1 cellular context compared by ENCODE assay signal in the genomic region with DNA sequence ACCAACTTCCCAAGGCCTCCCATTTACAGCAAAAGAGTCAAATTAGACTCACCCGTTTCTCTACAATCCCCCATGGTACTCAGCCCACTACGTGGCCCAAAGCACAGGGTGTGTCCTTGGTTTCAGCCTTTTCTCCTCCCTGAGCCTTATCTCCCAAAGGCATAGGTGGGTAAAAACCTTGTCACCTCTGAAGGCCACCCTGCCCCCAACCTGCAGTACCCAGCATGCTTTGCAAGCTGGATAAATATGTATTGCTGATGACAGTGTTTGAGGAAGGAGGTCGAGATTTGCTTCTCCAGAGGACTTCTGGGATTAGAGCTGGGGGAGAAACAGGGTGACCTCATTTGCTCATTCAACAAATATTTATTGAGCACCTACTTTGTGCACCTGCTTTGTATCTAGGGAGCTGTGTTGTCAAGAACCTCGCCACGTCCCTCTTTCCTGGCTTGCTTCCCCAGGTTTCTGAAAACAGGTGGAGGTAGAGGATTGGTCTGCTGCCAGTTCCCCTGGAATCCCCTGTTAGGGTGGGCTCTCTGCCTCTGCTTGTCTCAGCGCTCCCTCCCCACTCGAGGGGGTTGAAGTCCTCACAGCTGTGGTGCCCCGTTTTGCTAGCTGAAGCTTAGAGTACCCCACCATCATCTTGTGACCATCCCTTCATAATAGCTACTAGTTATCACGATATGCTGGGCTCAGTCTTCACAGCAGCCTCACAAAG.
TF ChIP-seq lines count a peak whose summit lies in the region.

No MANE protein-coding gene starts in this region.

TF ChIP-seq in HepG2, 621 proteins besides CTCF, POLR2A, EP300 and RAD21 (continued from another document and continues in another):
- TF ChIP-seq, protein P1, sequence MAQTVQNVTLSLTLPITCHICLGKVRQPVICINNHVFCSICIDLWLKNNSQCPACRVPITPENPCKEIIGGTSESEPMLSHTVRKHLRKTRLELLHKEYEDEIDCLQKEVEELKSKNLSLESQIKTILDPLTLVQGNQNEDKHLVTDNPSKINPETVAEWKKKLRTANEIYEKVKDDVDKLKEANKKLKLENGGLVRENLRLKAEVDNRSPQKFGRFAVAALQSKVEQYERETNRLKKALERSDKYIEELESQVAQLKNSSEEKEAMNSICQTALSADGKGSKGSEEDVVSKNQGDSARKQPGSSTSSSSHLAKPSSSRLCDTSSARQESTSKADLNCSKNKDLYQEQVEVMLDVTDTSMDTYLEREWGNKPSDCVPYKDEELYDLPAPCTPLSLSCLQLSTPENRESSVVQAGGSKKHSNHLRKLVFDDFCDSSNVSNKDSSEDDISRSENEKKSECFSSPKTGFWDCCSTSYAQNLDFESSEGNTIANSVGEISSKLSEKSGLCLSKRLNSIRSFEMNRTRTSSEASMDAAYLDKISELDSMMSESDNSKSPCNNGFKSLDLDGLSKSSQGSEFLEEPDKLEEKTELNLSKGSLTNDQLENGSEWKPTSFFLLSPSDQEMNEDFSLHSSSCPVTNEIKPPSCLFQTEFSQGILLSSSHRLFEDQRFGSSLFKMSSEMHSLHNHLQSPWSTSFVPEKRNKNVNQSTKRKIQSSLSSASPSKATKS (CRISPR knock-in tag; IDR thresholded peaks at IDR 0.05): no peak
- TF ChIP-seq, protein P2, sequence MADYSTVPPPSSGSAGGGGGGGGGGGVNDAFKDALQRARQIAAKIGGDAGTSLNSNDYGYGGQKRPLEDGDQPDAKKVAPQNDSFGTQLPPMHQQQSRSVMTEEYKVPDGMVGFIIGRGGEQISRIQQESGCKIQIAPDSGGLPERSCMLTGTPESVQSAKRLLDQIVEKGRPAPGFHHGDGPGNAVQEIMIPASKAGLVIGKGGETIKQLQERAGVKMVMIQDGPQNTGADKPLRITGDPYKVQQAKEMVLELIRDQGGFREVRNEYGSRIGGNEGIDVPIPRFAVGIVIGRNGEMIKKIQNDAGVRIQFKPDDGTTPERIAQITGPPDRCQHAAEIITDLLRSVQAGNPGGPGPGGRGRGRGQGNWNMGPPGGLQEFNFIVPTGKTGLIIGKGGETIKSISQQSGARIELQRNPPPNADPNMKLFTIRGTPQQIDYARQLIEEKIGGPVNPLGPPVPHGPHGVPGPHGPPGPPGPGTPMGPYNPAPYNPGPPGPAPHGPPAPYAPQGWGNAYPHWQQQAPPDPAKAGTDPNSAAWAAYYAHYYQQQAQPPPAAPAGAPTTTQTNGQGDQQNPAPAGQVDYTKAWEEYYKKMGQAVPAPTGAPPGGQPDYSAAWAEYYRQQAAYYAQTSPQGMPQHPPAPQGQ (CRISPR knock-in tag; IDR thresholded peaks at IDR 0.05; ENCODE audit: borderline replicate concordance): no peak
- no peak for TF ChIP-seq CEBPB (IDR thresholded peaks at IDR 0.05; ENCODE audit: borderline replicate concordance, low read depth, low read length)
- TF ChIP-seq, protein P3, sequence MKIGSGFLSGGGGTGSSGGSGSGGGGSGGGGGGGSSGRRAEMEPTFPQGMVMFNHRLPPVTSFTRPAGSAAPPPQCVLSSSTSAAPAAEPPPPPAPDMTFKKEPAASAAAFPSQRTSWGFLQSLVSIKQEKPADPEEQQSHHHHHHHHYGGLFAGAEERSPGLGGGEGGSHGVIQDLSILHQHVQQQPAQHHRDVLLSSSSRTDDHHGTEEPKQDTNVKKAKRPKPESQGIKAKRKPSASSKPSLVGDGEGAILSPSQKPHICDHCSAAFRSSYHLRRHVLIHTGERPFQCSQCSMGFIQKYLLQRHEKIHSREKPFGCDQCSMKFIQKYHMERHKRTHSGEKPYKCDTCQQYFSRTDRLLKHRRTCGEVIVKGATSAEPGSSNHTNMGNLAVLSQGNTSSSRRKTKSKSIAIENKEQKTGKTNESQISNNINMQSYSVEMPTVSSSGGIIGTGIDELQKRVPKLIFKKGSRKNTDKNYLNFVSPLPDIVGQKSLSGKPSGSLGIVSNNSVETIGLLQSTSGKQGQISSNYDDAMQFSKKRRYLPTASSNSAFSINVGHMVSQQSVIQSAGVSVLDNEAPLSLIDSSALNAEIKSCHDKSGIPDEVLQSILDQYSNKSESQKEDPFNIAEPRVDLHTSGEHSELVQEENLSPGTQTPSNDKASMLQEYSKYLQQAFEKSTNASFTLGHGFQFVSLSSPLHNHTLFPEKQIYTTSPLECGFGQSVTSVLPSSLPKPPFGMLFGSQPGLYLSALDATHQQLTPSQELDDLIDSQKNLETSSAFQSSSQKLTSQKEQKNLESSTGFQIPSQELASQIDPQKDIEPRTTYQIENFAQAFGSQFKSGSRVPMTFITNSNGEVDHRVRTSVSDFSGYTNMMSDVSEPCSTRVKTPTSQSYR (CRISPR knock-in tag; IDR thresholded peaks at IDR 0.05; ENCODE audit: borderline replicate concordance): peak; percentile 97
- no peak for TF ChIP-seq ISL2 (CRISPR knock-in tag; IDR thresholded peaks at IDR 0.05)
- no peak for TF ChIP-seq RARG (CRISPR knock-in tag; IDR thresholded peaks at IDR 0.05; ENCODE audit: low read depth)
- 0 out of 2 replicates have a peak, but pooled peaks have one; percentile 35 for TF ChIP-seq REPIN1 (CRISPR knock-in tag; IDR thresholded peaks at IDR 0.05; ENCODE audit: borderline replicate concordance, low read depth)
- no peak for TF ChIP-seq ZMAT3 (CRISPR knock-in tag; conservative IDR thresholded peaks at IDR 0.05)
- TF ChIP-seq ARNT2 (CRISPR knock-in tag; IDR thresholded peaks at IDR 0.05; ENCODE audit: low read depth): no peak
- TF ChIP-seq SALL1 (CRISPR knock-in tag; IDR thresholded peaks at IDR 0.05): peak; percentile 88
- TF ChIP-seq, protein P4, sequence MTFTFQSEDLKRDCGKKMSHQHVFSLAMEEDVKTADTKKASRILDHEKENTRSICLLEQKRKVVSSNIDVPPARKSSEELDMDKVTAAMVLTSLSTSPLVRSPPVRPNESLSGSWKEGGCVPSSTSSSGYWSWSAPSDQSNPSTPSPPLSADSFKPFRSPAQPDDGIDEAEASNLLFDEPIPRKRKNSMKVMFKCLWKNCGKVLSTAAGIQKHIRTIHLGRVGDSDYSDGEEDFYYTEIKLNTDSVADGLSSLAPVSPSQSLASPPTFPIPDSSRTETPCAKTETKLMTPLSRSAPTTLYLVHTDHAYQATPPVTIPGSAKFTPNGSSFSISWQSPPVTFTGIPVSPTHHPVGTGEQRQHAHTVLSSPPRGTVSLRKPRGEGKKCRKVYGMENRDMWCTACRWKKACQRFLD (CRISPR knock-in tag; IDR thresholded peaks at IDR 0.05; ENCODE audit: borderline replicate concordance): no peak
- no peak for TF ChIP-seq XBP1 (CRISPR knock-in tag; IDR thresholded peaks at IDR 0.05)
- no peak for TF ChIP-seq HES4 (CRISPR knock-in tag; IDR thresholded peaks at IDR 0.05; ENCODE audit: borderline replicate concordance)
- TF ChIP-seq ZFP36L2 (CRISPR knock-in tag; IDR thresholded peaks at IDR 0.05): no peak
- no peak for TF ChIP-seq ZNF644 (CRISPR knock-in tag; IDR thresholded peaks at IDR 0.05; ENCODE audit: low read depth)
- no peak for TF ChIP-seq RAD51 (IDR thresholded peaks at IDR 0.05; ENCODE audit: borderline replicate concordance)
- TF ChIP-seq NAIF1 (CRISPR knock-in tag; IDR thresholded peaks at IDR 0.05; ENCODE audit: borderline replicate concordance): no peak
- TF ChIP-seq ELF3 (CRISPR knock-in tag; IDR thresholded peaks at IDR 0.05): peak; percentile 57; the same call in 1 of the 2 replicates
- no peak for TF ChIP-seq ZNF7 (CRISPR knock-in tag; IDR thresholded peaks at IDR 0.05)
- 0 out of 2 replicates have a peak, but pooled peaks have one; percentile 14 for TF ChIP-seq ZFX (CRISPR knock-in tag; IDR thresholded peaks at IDR 0.05; ENCODE audit: low read depth)
- TF ChIP-seq ZNF235 (CRISPR knock-in tag; IDR thresholded peaks at IDR 0.05; ENCODE audit: borderline replicate concordance): no peak
- TF ChIP-seq HNRNPUL1 (IDR thresholded peaks at IDR 0.05; ENCODE audit: low read depth, low read length): no peak
- no peak for TF ChIP-seq PRMT3 (CRISPR knock-in tag; IDR thresholded peaks at IDR 0.05; ENCODE audit: borderline replicate concordance, low read depth)
- no peak for TF ChIP-seq ASH2L (IDR thresholded peaks at IDR 0.05; ENCODE audit: insufficient read length, low read depth, low read length)
- peak; percentile 86 for TF ChIP-seq HDAC2 (CRISPR knock-in tag; IDR thresholded peaks at IDR 0.05)
- peak; percentile 64; the same call in 1 of the 2 replicates for TF ChIP-seq ZNF33B (CRISPR knock-in tag; IDR thresholded peaks at IDR 0.05)
- TF ChIP-seq HMGA1 (CRISPR knock-in tag; conservative IDR thresholded peaks at IDR 0.05): no peak
- TF ChIP-seq NPAS2 (CRISPR knock-in tag; IDR thresholded peaks at IDR 0.05; ENCODE audit: borderline replicate concordance): no peak
- TF ChIP-seq ZNF552 (CRISPR knock-in tag; IDR thresholded peaks at IDR 0.05; ENCODE audit: borderline replicate concordance): no peak; the same call in 1 of the 2 replicates
- TF ChIP-seq ZNF331 (CRISPR knock-in tag; IDR thresholded peaks at IDR 0.05): peak; percentile 37; the same call in 1 of the 2 replicates
- TF ChIP-seq FOXJ3 (CRISPR knock-in tag; IDR thresholded peaks at IDR 0.05; ENCODE audit: borderline replicate concordance): no peak
- peak; percentile 43; the same call in 1 of the 2 replicates for TF ChIP-seq ETV5 (CRISPR knock-in tag; IDR thresholded peaks at IDR 0.05; ENCODE audit: borderline replicate concordance)
- no peak for TF ChIP-seq RFX5 (IDR thresholded peaks at IDR 0.05; ENCODE audit: low read depth, low read length)
- no peak for TF ChIP-seq ZNF441 (CRISPR knock-in tag; IDR thresholded peaks at IDR 0.05; ENCODE audit: borderline replicate concordance)
- TF ChIP-seq TP53 (CRISPR knock-in tag; conservative IDR thresholded peaks at IDR 0.05): no peak
- TF ChIP-seq PPARG (CRISPR knock-in tag; conservative IDR thresholded peaks at IDR 0.05): peak; percentile 21; the same call in 1 of the 2 replicates
- TF ChIP-seq ZFAT (CRISPR knock-in tag; conservative IDR thresholded peaks at IDR 0.05): no peak
- TF ChIP-seq ZNF891 (CRISPR knock-in tag; IDR thresholded peaks at IDR 0.05): no peak
- TF ChIP-seq NCOA2 (CRISPR knock-in tag; IDR thresholded peaks at IDR 0.05): peak; percentile 80
- TF ChIP-seq SRY (CRISPR knock-in tag; IDR thresholded peaks at IDR 0.05): no peak
- TF ChIP-seq, protein P5, sequence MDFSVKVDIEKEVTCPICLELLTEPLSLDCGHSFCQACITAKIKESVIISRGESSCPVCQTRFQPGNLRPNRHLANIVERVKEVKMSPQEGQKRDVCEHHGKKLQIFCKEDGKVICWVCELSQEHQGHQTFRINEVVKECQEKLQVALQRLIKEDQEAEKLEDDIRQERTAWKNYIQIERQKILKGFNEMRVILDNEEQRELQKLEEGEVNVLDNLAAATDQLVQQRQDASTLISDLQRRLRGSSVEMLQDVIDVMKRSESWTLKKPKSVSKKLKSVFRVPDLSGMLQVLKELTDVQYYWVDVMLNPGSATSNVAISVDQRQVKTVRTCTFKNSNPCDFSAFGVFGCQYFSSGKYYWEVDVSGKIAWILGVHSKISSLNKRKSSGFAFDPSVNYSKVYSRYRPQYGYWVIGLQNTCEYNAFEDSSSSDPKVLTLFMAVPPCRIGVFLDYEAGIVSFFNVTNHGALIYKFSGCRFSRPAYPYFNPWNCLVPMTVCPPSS (IDR thresholded peaks at IDR 0.05): no peak
- TF ChIP-seq TGIF2 (CRISPR knock-in tag; IDR thresholded peaks at IDR 0.05): peak; percentile 25; the same call in 1 of the 2 replicates
- TF ChIP-seq, protein P6, sequence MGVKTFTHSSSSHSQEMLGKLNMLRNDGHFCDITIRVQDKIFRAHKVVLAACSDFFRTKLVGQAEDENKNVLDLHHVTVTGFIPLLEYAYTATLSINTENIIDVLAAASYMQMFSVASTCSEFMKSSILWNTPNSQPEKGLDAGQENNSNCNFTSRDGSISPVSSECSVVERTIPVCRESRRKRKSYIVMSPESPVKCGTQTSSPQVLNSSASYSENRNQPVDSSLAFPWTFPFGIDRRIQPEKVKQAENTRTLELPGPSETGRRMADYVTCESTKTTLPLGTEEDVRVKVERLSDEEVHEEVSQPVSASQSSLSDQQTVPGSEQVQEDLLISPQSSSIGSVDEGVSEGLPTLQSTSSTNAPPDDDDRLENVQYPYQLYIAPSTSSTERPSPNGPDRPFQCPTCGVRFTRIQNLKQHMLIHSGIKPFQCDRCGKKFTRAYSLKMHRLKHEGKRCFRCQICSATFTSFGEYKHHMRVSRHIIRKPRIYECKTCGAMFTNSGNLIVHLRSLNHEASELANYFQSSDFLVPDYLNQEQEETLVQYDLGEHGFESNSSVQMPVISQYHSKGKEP (CRISPR knock-in tag; IDR thresholded peaks at IDR 0.05): no peak
- TF ChIP-seq, protein P7, sequence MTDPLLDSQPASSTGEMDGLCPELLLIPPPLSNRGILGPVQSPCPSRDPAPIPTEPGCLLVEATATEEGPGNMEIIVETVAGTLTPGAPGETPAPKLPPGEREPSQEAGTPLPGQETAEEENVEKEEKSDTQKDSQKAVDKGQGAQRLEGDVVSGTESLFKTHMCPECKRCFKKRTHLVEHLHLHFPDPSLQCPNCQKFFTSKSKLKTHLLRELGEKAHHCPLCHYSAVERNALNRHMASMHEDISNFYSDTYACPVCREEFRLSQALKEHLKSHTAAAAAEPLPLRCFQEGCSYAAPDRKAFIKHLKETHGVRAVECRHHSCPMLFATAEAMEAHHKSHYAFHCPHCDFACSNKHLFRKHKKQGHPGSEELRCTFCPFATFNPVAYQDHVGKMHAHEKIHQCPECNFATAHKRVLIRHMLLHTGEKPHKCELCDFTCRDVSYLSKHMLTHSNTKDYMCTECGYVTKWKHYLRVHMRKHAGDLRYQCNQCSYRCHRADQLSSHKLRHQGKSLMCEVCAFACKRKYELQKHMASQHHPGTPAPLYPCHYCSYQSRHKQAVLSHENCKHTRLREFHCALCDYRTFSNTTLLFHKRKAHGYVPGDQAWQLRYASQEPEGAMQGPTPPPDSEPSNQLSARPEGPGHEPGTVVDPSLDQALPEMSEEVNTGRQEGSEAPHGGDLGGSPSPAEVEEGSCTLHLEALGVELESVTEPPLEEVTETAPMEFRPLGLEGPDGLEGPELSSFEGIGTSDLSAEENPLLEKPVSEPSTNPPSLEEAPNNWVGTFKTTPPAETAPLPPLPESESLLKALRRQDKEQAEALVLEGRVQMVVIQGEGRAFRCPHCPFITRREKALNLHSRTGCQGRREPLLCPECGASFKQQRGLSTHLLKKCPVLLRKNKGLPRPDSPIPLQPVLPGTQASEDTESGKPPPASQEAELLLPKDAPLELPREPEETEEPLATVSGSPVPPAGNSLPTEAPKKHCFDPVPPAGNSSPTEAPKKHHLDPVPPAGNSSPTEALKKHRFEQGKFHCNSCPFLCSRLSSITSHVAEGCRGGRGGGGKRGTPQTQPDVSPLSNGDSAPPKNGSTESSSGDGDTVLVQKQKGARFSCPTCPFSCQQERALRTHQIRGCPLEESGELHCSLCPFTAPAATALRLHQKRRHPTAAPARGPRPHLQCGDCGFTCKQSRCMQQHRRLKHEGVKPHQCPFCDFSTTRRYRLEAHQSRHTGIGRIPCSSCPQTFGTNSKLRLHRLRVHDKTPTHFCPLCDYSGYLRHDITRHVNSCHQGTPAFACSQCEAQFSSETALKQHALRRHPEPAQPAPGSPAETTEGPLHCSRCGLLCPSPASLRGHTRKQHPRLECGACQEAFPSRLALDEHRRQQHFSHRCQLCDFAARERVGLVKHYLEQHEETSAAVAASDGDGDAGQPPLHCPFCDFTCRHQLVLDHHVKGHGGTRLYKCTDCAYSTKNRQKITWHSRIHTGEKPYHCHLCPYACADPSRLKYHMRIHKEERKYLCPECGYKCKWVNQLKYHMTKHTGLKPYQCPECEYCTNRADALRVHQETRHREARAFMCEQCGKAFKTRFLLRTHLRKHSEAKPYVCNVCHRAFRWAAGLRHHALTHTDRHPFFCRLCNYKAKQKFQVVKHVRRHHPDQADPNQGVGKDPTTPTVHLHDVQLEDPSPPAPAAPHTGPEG (CRISPR knock-in tag; IDR thresholded peaks at IDR 0.05): no peak
- no peak for TF ChIP-seq SIX4 (CRISPR knock-in tag; IDR thresholded peaks at IDR 0.05)
- 0 out of 2 replicates have a peak, but pooled peaks have one; percentile 48 for TF ChIP-seq TRIM24 (CRISPR knock-in tag; IDR thresholded peaks at IDR 0.05)
- TF ChIP-seq ZNF432 (CRISPR knock-in tag; IDR thresholded peaks at IDR 0.05; ENCODE audit: borderline replicate concordance): no peak
- TF ChIP-seq ZNF234 (CRISPR knock-in tag; conservative IDR thresholded peaks at IDR 0.05): no peak
